ENCODE assay signal across 15 cellular contexts in genomic region chr3:135450985-135451384, GRCh38.
DNase-seq lines count a peak whose midpoint lies in the region; ATAC-seq, FAIRE-seq and TF ChIP-seq lines count a peak whose summit lies in the region.
"Had no signal": no experiment of that assay in that cellular context is flagged by ENCODE, and none has a peak within 500 bp of the region (broad histone marks: within the 10 kb centered on the region; RNA-seq: fewer than 3 reads in every experiment).

No MANE protein-coding gene starts in this region.

- CTCF ChIA-PET in HepG2 (lab: Yijun Ruan, JAX; ENCODE audit: low intra/inter-chr PET ratio, low total read pairs) = no interaction called here

- no peak for FAIRE-seq in HepG2 (lab: Jason Lieb, UNC)
- FAIRE-seq: A549, GM12891 had no signal

- H3K4me3 ChIP-seq in HepG2 (replicated peaks in 1 of 3; ENCODE audit: insufficient read depth in 1 of 3, low read depth in 2 of 3, low read length in 3 of 3) (no peak overlapping the region), right lobe of liver (no peak overlapping the region), NB4 (ENCODE audit: low read depth, low read length) (no peak overlapping the region), esophagus muscularis mucosa (no peak overlapping the region)
- H3K4me3 ChIP-seq: A549, GM23338 had no signal

- TF ChIP-seq EP300 in HepG2 (IDR thresholded peaks at IDR 0.05; ENCODE audit: low read depth in 2 of 2, low read length in 2 of 2) (no peak), HepG2 (CRISPR knock-in tag; IDR thresholded peaks at IDR 0.05; ENCODE audit: borderline replicate concordance) (no peak), esophagus muscularis mucosa (IDR thresholded peaks at IDR 0.05) (no peak)

- intact Hi-C loops in HepG2 (cut with micrococcal nuclease; ENCODE audit: unreplicated experiment) = no loop called here
- intact Hi-C loops in right lobe of liver (cut with DNase I) = no loop called here
- intact Hi-C loops in esophagus muscularis mucosa (cut with DNase I) = no loop called here

- no peaks in the 10 kb centered on the region for H3K36me3 ChIP-seq in HepG2 (replicated peaks in 1 of 2; ENCODE audit: control insufficient read depth in 1 of 2, insufficient read depth in 2 of 2, low read length in 2 of 2)
- H3K36me3 ChIP-seq in right lobe of liver = no peaks in the 10 kb centered on the region
- H3K36me3 ChIP-seq in esophagus muscularis mucosa = no peaks in the 10 kb centered on the region
- H3K36me3 ChIP-seq: BE2C had no signal

- H3K27me3 ChIP-seq in HepG2 (ENCODE audit: control insufficient read depth in 1 of 2, insufficient read depth in 2 of 2, low read length in 2 of 2) (peaks cover 0 to 2% of the 10 kb centered on the region in 2 experiments; a peak in 3 of 5 replicates), right lobe of liver (no peaks in the 10 kb centered on the region), esophagus muscularis mucosa (no peaks in the 10 kb centered on the region)

- H3K9me3 ChIP-seq in HepG2 (ENCODE audit: low read length) (no peaks in the 10 kb centered on the region), right lobe of liver (no peaks in the 10 kb centered on the region), esophagus muscularis mucosa (no peaks in the 10 kb centered on the region)
- H3K9me3 ChIP-seq: A549, BE2C, Caco-2 had no signal

- no peak for TF ChIP-seq POLR2A in HepG2 (IDR thresholded peaks at IDR 0.05; ENCODE audit: insufficient read depth in 1 of 2, low read depth in 2 of 2, low read length in 2 of 2)
- no peak for TF ChIP-seq POLR2A in right lobe of liver (IDR thresholded peaks at IDR 0.05)
- no peak for TF ChIP-seq POLR2A in NB4 (IDR thresholded peaks at IDR 0.05; ENCODE audit: extremely low read depth, insufficient read length)
- no peak for TF ChIP-seq POLR2A in esophagus muscularis mucosa (IDR thresholded peaks at IDR 0.05; ENCODE audit: low read depth)

- no peaks in the 10 kb centered on the region for H3K79me2 ChIP-seq in HepG2 (ENCODE audit: insufficient read depth, low read length)

- no peak for TF ChIP-seq CTCF in HepG2 (CRISPR knock-in tag; IDR thresholded peaks at IDR 0.05)
- no peak for TF ChIP-seq CTCF in right lobe of liver (IDR thresholded peaks at IDR 0.05)
- no peak for TF ChIP-seq CTCF in NB4 (IDR thresholded peaks at IDR 0.05; ENCODE audit: low read depth, low read length)
- no peak for TF ChIP-seq CTCF in esophagus muscularis mucosa (IDR thresholded peaks at IDR 0.05)

- no peak overlapping the region for H3K9ac ChIP-seq in HepG2 (ENCODE audit: insufficient read depth, low read depth, low read length)

- DNase-seq in HepG2 (ENCODE audit: low spot score) (no peak), right lobe of liver (no peak), NB4 (ENCODE audit: low read depth) (peak; percentile 37), esophagus muscularis mucosa (ENCODE audit: extremely low spot score) (peak; percentile 53), NCI-H748 (lab: John Stamatoyannopoulos, UW; ENCODE audit: unreplicated experiment) (no peak), putamen (ENCODE audit: low spot score) (no peak)
- DNase-seq in stimulated activated CD4-positive, alpha-beta T cell treated with anti-CD3 and anti-CD28 coated beads, Interleukin-12 subunit alpha, Interleukin-12 subunit beta, amount 100 ng/mL, for 4 hours = no peak
- DNase-seq: BE2C; Caco-2; CD8-positive, alpha-beta memory T cell; DMS79; H7 had no signal

- WGBS in HepG2 (ENCODE audit: low lambda C conversion rate) = 14% methylated on average over 2 of the region's 2 CpGs
- WGBS in right lobe of liver (ENCODE audit: insufficient coverage, low coverage, low lambda C conversion rate, missing lambda C conversion rate) = 44% methylated on average over 2 of the region's 2 CpGs
- WGBS in esophagus muscularis mucosa = 83% methylated on average over 2 of the region's 2 CpGs

- BruUV-seq in HepG2 (replicated peaks; lab: Mats Ljungman, UMichigan) = no TSS peak

- H4K20me1 ChIP-seq in HepG2 (ENCODE audit: insufficient read depth, low read length) = no peaks in the 10 kb centered on the region

- no peak overlapping the region for H3K27ac ChIP-seq in HepG2 (ENCODE audit: extremely low read length, insufficient read depth, low read length)
- H3K27ac ChIP-seq in right lobe of liver = no peak overlapping the region
- H3K27ac ChIP-seq in esophagus muscularis mucosa (replicated peaks in 1 of 4) = no peak overlapping the region
- H3K27ac ChIP-seq: A549 had no signal

- H2AFZ ChIP-seq in HepG2 (ENCODE audit: low read length) = no peak overlapping the region
- H2AFZ ChIP-seq: GM23338 had no signal

- ATAC-seq in HepG2 = no peak
- ATAC-seq in right lobe of liver = no peak
- ATAC-seq: A549, GM23338 had no signal

- in situ Hi-C loops in HepG2 (cut with HindIII; ENCODE audit: extremely low pct_ligation_motif_present, low pct_unique_long_range_greater_than_20kb) = no loop called here

- no peak overlapping the region for H3K4me2 ChIP-seq in HepG2 (ENCODE audit: low read depth, low read length)
- H3K4me2 ChIP-seq: A549, GM23338 had no signal

- no peak for TF ChIP-seq RAD21 in HepG2 (CRISPR knock-in tag; IDR thresholded peaks at IDR 0.05)

- H3K4me1 ChIP-seq in HepG2 (ENCODE audit: insufficient read depth, low read length) = no peaks in the 10 kb centered on the region
- no peaks in the 10 kb centered on the region for H3K4me1 ChIP-seq in right lobe of liver
- no peaks in the 10 kb centered on the region for H3K4me1 ChIP-seq in esophagus muscularis mucosa
- H3K4me1 ChIP-seq: A549, BE2C, Caco-2 had no signal

- POLR2A ChIA-PET in HepG2 (lab: Yijun Ruan, JAX) = no interaction called here

TF ChIP-seq in HepG2, 621 proteins besides CTCF, POLR2A, EP300 and RAD21:
- TF ChIP-seq ZNF24 (IDR thresholded peaks at IDR 0.05) = no peak
- no peak for TF ChIP-seq JUND (CRISPR knock-in tag; IDR thresholded peaks at IDR 0.05)
- TF ChIP-seq MAFF (IDR thresholded peaks at IDR 0.05; ENCODE audit: low read depth, low read length) = peak; percentile 61
- TF ChIP-seq MAFK (conservative IDR thresholded peaks at IDR 0.05 in 1 of 2, IDR thresholded peaks at IDR 0.05 in 1 of 2; ENCODE audit: low read length in 2 of 2) = peak; percentile 54 to 75; a peak in 3 of 4 replicates

Comparison
In these comparisons a context has a peak if more than half of its experiments do, and no peak if none do; other contexts are left out.
1. DNase-seq: peak in NB4 (single experiment) and esophagus muscularis mucosa (single experiment); none in HepG2 (single experiment), right lobe of liver (0 of 3), NCI-H748 (single experiment), stimulated activated CD4-positive, alpha-beta T cell treated with anti-CD3 and anti-CD28 coated beads, Interleukin-12 subunit alpha, Interleukin-12 subunit beta, amount 100 ng/mL, for 4 hours (single experiment) and putamen (single experiment).